ENCODE assay signal across 18 cellular contexts in genomic region chr2:85748948-85749875, GRCh38. TPM values are rescaled to one million over a fixed set of nuclear protein-coding genes. Genes with fewer than 3 reads are reported as not detected.
DNase-seq lines count a peak whose midpoint lies in the region; ATAC-seq and TF ChIP-seq lines count a peak whose summit lies in the region.
"Had no signal": no experiment of that assay in that cellular context is flagged by ENCODE, and none has a peak within 500 bp of the region (broad histone marks: within the 10 kb centered on the region; RNA-seq: fewer than 3 reads in every experiment).

No MANE protein-coding gene starts in this region.

- POLR2A ChIA-PET in PC-3 (lab: Charles Lee; ENCODE audit: unreplicated experiment) (no interaction called here), PC-9 (lab: Charles Lee; ENCODE audit: unreplicated experiment) (no interaction called here)

- H3F3A ChIP-seq in PC-3 (ENCODE audit: low read length, unreplicated experiment), result no peaks in the 10 kb centered on the region
- H3F3A ChIP-seq in PC-9 (ENCODE audit: insufficient read depth, low read depth), result no peaks in the 10 kb centered on the region; the same call in 1 of the 2 replicates

- TF ChIP-seq EP300 in gastroesophageal sphincter (IDR thresholded peaks at IDR 0.05), result no peak

- H3K27me3 ChIP-seq in PC-3 (ENCODE audit: low read length) (peaks cover 49% of the 10 kb centered on the region), gastroesophageal sphincter (no peaks in the 10 kb centered on the region), skeletal muscle tissue (ENCODE audit: control insufficient read depth in 3 of 3, insufficient read depth in 3 of 3, low read length in 3 of 3) (no peaks in the 10 kb centered on the region), PC-9 (ENCODE audit: insufficient read depth, low read depth) (peaks cover 67% of the 10 kb centered on the region)
- H3K27me3 ChIP-seq: pancreas had no signal

- H2AFZ ChIP-seq in PC-3 (ENCODE audit: low read length) (no peak overlapping the region), PC-9 (no peak overlapping the region)

- H3K4me3 ChIP-seq in PC-3 (ENCODE audit: low read length), result no peak overlapping the region
- H3K4me3 ChIP-seq in gastroesophageal sphincter, result no peak overlapping the region
- peak overlapping the region; percentile 18 to 65 (median 25) for H3K4me3 ChIP-seq in skeletal muscle tissue (ENCODE audit: low read length in 3 of 3)
- no peak overlapping the region for H3K4me3 ChIP-seq in PC-9
- H3K4me3 ChIP-seq: pancreas had no signal

- no peak for TF ChIP-seq POLR2A in gastroesophageal sphincter (IDR thresholded peaks at IDR 0.05)

- ATAC-seq in PC-3 (peak; percentile 20; the same call in 1 of the 2 replicates), gastroesophageal sphincter (peak; percentile 63)
- ATAC-seq: pancreas had no signal

- TF ChIP-seq CTCF in PC-3 (conservative IDR thresholded peaks at IDR 0.05; ENCODE audit: low read depth, low read length) (no peak), gastroesophageal sphincter (IDR thresholded peaks at IDR 0.05) (peak in 1 of 4 experiments; percentile 15), PC-9 (conservative IDR thresholded peaks at IDR 0.05) (no peak)

- H4K20me1 ChIP-seq in PC-3 (ENCODE audit: low read length) (no peaks in the 10 kb centered on the region), PC-9 (ENCODE audit: insufficient read depth) (no peaks in the 10 kb centered on the region)

- WGBS in gastroesophageal sphincter (ENCODE audit: low coverage in 1 of 2), 2 donors, result 33 to 49% methylated on average over 3 to 4 of the region's 8 CpGs

- CTCF ChIA-PET in PC-3 (lab: Charles Lee), result interaction anchor here (0.6 to 1.2 kb wide), 3 partner anchors 18 to 49 kb away, joined by 5 to 9 read pairs (median 5); no protein-coding TSS in a partner anchor
- CTCF ChIA-PET in PC-9 (lab: Charles Lee), result interaction anchor here (0.5 to 1.3 kb wide), 5 partner anchors 13 to 94 kb away, joined by 3 to 6 read pairs (median 3); no protein-coding TSS in a partner anchor

- H3K4me1 ChIP-seq in PC-3 (ENCODE audit: insufficient read depth, low read length) (0 out of 2 replicates have a peak, but pooled peaks cover under 1% of the 10 kb centered on the region), gastroesophageal sphincter (peaks cover 1 to 83% (median 64%) of the 10 kb centered on the region in 3 donors), skeletal muscle tissue (ENCODE audit: control insufficient read depth in 3 of 3, insufficient read depth in 3 of 3, low read length in 3 of 3) (peaks cover 76 to 84% (median 82%) of the 10 kb centered on the region in 3 donors), PC-9 (replicated peaks; ENCODE audit: insufficient read depth) (no peaks in the 10 kb centered on the region)

- BruUV-seq in PC-3 (replicated peaks; lab: Mats Ljungman, UMichigan) (no TSS peak), PC-9 (replicated peaks; lab: Mats Ljungman, UMichigan) (no TSS peak)

- H3K9me3 ChIP-seq in PC-3 (ENCODE audit: low read length) (no peaks in the 10 kb centered on the region), gastroesophageal sphincter (no peaks in the 10 kb centered on the region), skeletal muscle tissue (ENCODE audit: control insufficient read depth in 3 of 3, low read length in 3 of 3) (no peaks in the 10 kb centered on the region), PC-9 (ENCODE audit: insufficient read depth, low read depth) (no peaks in the 10 kb centered on the region)
- H3K9me3 ChIP-seq: pancreas had no signal

- H3K9ac ChIP-seq in PC-3 (ENCODE audit: low read length) (no peak overlapping the region), skeletal muscle tissue (ENCODE audit: low read depth in 1 of 3, low read length in 3 of 3) (peak overlapping the region; percentile 29 to 77 (median 76))

- DNase-seq in EL (peak; percentile 58), PC-3 (no peak), NCI-H82 treated with DMSO at 0.1 percent for 48 hours (lab: John Stamatoyannopoulos, UW; ENCODE audit: unreplicated experiment) (no peak), PC-9 (no peak), NCI-H226 (no peak), SKM-1 (lab: John Stamatoyannopoulos, UW; ENCODE audit: unreplicated experiment) (no peak)
- DNase-seq: activated CD8-positive, alpha-beta memory T cell treated with anti-CD3 and anti-CD28 coated beads for 24 hours; activated naive CD8-positive, alpha-beta T cell treated with anti-CD3 and anti-CD28 coated beads for 36 hours; Calu3; dermis blood vessel endothelial cell; H9; NCI-H2029; stimulated activated CD4-positive, alpha-beta T cell treated with anti-CD3 and anti-CD28 coated beads, Interleukin-2, amount 100 ng/mL, for 48 hours; stimulated activated naive CD4-positive, alpha-beta T cell treated with Interleukin-2 at 50 U/mL for 16 hours; T1000 had no signal

- intact Hi-C loops in PC-3 (cut with micrococcal nuclease), result no loop called here
- intact Hi-C loops in PC-9 (cut with micrococcal nuclease; ENCODE audit: unreplicated experiment), result no loop called here

- H3K4me2 ChIP-seq in PC-3 (ENCODE audit: low read length), result no peak overlapping the region
- no peak overlapping the region for H3K4me2 ChIP-seq in PC-9

- H3K27ac ChIP-seq in PC-3 (ENCODE audit: low read length), result no peak overlapping the region
- peak overlapping the region; percentile 19 to 89 (median 74) for H3K27ac ChIP-seq in gastroesophageal sphincter
- H3K27ac ChIP-seq in skeletal muscle tissue (ENCODE audit: low read depth, low read length), result peak overlapping the region; percentile 74
- H3K27ac ChIP-seq in PC-9, result no peak overlapping the region
- H3K27ac ChIP-seq: pancreas had no signal

- H3K79me2 ChIP-seq in PC-3 (ENCODE audit: low read length) (no peaks in the 10 kb centered on the region), PC-9 (ENCODE audit: low read depth) (no peaks in the 10 kb centered on the region)

- H3K9me2 ChIP-seq in PC-3 (replicated peaks; ENCODE audit: low read length) (no peaks in the 10 kb centered on the region), PC-9 (ENCODE audit: insufficient read depth) (no peaks in the 10 kb centered on the region)

- no peaks in the 10 kb centered on the region for H3K36me3 ChIP-seq in PC-3 (ENCODE audit: low read depth, low read length)
- H3K36me3 ChIP-seq in gastroesophageal sphincter, result no peaks in the 10 kb centered on the region
- no peaks in the 10 kb centered on the region for H3K36me3 ChIP-seq in skeletal muscle tissue (ENCODE audit: control insufficient read depth in 3 of 3, insufficient read depth in 3 of 3, low read length in 3 of 3)
- no peaks in the 10 kb centered on the region for H3K36me3 ChIP-seq in PC-9 (ENCODE audit: low read depth)
- H3K36me3 ChIP-seq: pancreas had no signal

RNA-seq across cellular contexts. Expression of gene ATOH8, which starts 4.6 kb away (rescaled TPM):
- total RNA-seq in PC-3 (2014; rRNA removed), result 0.04 TPM in 1 of 2 replicates, not detected in the other
- total RNA-seq in gastroesophageal sphincter, result 10 to 100 TPM; 34.5 to 79.5 (median 59.6) TPM
- total RNA-seq in skeletal muscle tissue, result 8.4 TPM
- total RNA-seq in PC-9 (2021), result 0.25 TPM in 1 of 2 replicates, not detected in the other
- total RNA-seq: activated naive CD8-positive, alpha-beta T cell treated with anti-CD3 and anti-CD28 coated beads for 36 hours had no signal

RNA-seq across cellular contexts. Expression of gene GNLY, which starts 55.1 kb away (rescaled TPM):
- total RNA-seq in PC-3 (2014; rRNA removed), result not detected in 2 replicates
- 1 to 10 TPM in 1 of 4 donors, under 1 TPM in 1, not detected in 2; 0.54 to 3.1 TPM for total RNA-seq in gastroesophageal sphincter
- not detected for total RNA-seq in skeletal muscle tissue
- total RNA-seq in PC-9 (2021), result not detected in 2 replicates
- total RNA-seq: Calu3, dermis blood vessel endothelial cell, H9 had no signal

Comparison
In these comparisons a context has a peak if more than half of its experiments do, and no peak if none do; other contexts are left out.
1. H3K27ac ChIP-seq: peak in gastroesophageal sphincter (4 of 4) and skeletal muscle tissue (single experiment); none in PC-3 (single experiment) and PC-9 (single experiment).
2. H3K4me3 ChIP-seq: peak in skeletal muscle tissue (3 of 3); none in PC-3 (single experiment), gastroesophageal sphincter (0 of 2) and PC-9 (single experiment).